Comparison of ENCODE assay signal across 15 cellular contexts in the genomic region with DNA sequence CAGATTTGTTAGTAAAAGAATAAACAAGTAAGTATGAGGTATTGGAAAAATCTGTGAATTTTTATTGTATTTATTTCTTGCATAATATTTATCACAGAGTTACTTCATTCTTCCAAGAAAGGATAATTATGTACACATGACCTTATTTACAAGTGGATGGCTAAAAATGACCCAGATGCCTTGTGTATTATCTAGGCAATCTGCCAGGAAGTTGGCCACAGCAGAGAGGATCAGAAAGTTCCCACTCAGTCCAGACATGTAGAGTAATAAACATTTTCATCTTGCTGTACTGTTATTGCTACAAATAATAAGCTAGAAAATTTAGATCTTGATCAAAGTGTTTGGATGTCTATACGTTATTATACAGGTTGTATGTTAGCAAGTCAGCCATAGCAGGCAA.
"Had no signal": no experiment of that assay in that cellular context is flagged by ENCODE, and none has a peak within 500 bp of the region (broad histone marks: within the 10 kb centered on the region; RNA-seq: fewer than 3 reads in every experiment).

No MANE protein-coding gene starts in this region.

- ATAC-seq: activated naive CD4-positive, alpha-beta T cell treated with anti-CD3 and anti-CD28 coated beads, Interleukin-2, amount 50 U/mL, for 72 hours; left lung; sciatic nerve; stimulated activated effector memory CD8-positive, alpha-beta T cell treated with anti-CD3 and anti-CD28 coated beads, Interleukin-12 subunit alpha, Interleukin-12 subunit beta, amount 100 ng/mL, for 72 hours; upper lobe of right lung had no signal

- H3K27me3 ChIP-seq: cardiac muscle cell, left lung, upper lobe of right lung had no signal

- DNase-seq: activated CD4-positive, alpha-beta T cell treated with anti-CD3 and anti-CD28 coated beads, Interleukin-2, amount 50 U/mL, for 48 hours; activated gamma-delta T cell treated with Interleukin-2 at 50 U/mL for 16 hours; amniotic stem cell; foreskin melanocyte; left lung; midbrain; stimulated activated CD4-positive, alpha-beta T cell treated with anti-CD3 and anti-CD28 coated beads, Interleukin-4, amount 100 ng/mL, for 24 hours; upper lobe of right lung had no signal

- H3K36me3 ChIP-seq: cardiac muscle cell, left lung, thoracic aorta, upper lobe of right lung had no signal

- H3K9me3 ChIP-seq: thoracic aorta, upper lobe of right lung had no signal

- H3K4me1 ChIP-seq: left lung, parathyroid adenoma, upper lobe of right lung had no signal

- H3K4me3 ChIP-seq: cardiac muscle cell, left lung, thoracic aorta, upper lobe of right lung had no signal

- H3K27ac ChIP-seq: cardiac muscle cell, epithelial cell of prostate, left lung, parathyroid adenoma, thoracic aorta, upper lobe of right lung had no signal
